Comparison of ENCODE assay signal across 8 cellular contexts in genomic region chr16:87316923-87317765, GRCh38. TPM values are rescaled to one million over a fixed set of nuclear protein-coding genes. Genes with fewer than 3 reads are reported as not detected.
A peak's percentile ranks its signal among the peaks of the same experiment; 100 is the strongest.
DNase-seq lines count a peak whose midpoint lies in the region; ATAC-seq and TF ChIP-seq lines count a peak whose summit lies in the region.

TSS of gene C16orf95 (minus strand) at chr16:87317392. CDS start at chr16:87317242, 150 bp downstream.

- H3K36me3 ChIP-seq in uterus = no peaks in the 10 kb centered on the region

- peaks cover 4% of the 10 kb centered on the region for H3K4me1 ChIP-seq in right cardiac atrium (ENCODE audit: control insufficient read depth, insufficient read depth, low read length)
- H3K4me1 ChIP-seq in uterus = peaks cover 0 to 7% of the 10 kb centered on the region in 2 donors

- H3K27ac ChIP-seq in right cardiac atrium (ENCODE audit: low read length) = peak within 1 kb of the TSS; percentile 96
- peak within 1 kb of the TSS; percentile 94 to 96 for H3K27ac ChIP-seq in uterus

- DNase-seq in NCI-H187 (lab: John Stamatoyannopoulos, UW) (peak; percentile 68 to 71), T-helper 2 cell (peak; percentile 90 to 96 (median 94)), anterior cingulate cortex (lab: John Stamatoyannopoulos, UW) (peak; percentile 82 to 98 (median 94)), right cardiac atrium (peak; percentile 95 to 98 (median 98)), pulmonary artery endothelial cell (ENCODE audit: low read depth, low spot score) (peak; percentile 72), uterus (peak; percentile 96 to 97)

- TF ChIP-seq CTCF in uterus (IDR thresholded peaks at IDR 0.05) = peak; percentile 54 to 69 (median 64)

- intact Hi-C loops in right cardiac atrium (cut with DNase I) = no loop called here
- intact Hi-C loops in uterus (cut with DNase I; ENCODE audit: low total_unique reads) = loop anchor here (10.0 kb wide), 1 partner anchor 48 kb away; no protein-coding TSS in a partner anchor

- no peaks in the 10 kb centered on the region for H3K27me3 ChIP-seq in right cardiac atrium (ENCODE audit: control insufficient read depth, insufficient read depth)
- H3K27me3 ChIP-seq in uterus = no peaks in the 10 kb centered on the region

- TF ChIP-seq POLR2A in GM18505 (IDR thresholded peaks at IDR 0.05; ENCODE audit: borderline replicate concordance, extremely low read depth, insufficient read depth, insufficient read length) = peak; percentile 86
- peak; percentile 88 to 94 for TF ChIP-seq POLR2A in uterus (IDR thresholded peaks at IDR 0.05)

- H3K4me3 ChIP-seq in right cardiac atrium (ENCODE audit: low read length) (peak within 1 kb of the TSS; percentile 89), uterus (peak within 1 kb of the TSS; percentile 97)

- ATAC-seq in GM18505 (IDR thresholded peaks at IDR 0.05; ENCODE audit: unreplicated experiment) = peak; percentile 89
- peak; percentile 91 for ATAC-seq in HG02970 (IDR thresholded peaks at IDR 0.05; ENCODE audit: low FRiP score, unreplicated experiment)
- peak; percentile 98 for ATAC-seq in right cardiac atrium

- H3K9me3 ChIP-seq in right cardiac atrium (ENCODE audit: control insufficient read depth, low read length) (no peaks in the 10 kb centered on the region), uterus (no peaks in the 10 kb centered on the region)

- under 1% methylated on average over 65 of the region's 65 CpGs for WGBS in right cardiac atrium

RNA-seq across cellular contexts. Expression of gene C16orf95, which starts in this region (rescaled TPM):
- total RNA-seq in right cardiac atrium (1 to 10 TPM; 3.4 to 5.4 (median 4.2) TPM), pulmonary artery endothelial cell (4.1 and 4.3 TPM in 2 replicates), uterus (1 to 10 TPM in 2 of 4 donors, not detected in 2; 3.2 to 4.2 TPM)
- 4.7 TPM for polyA plus RNA-seq in right cardiac atrium

Comparison
In these comparisons a context has a peak if more than half of its experiments do, and no peak if none do; other contexts are left out.
1. Peak in every context shown above with its lines: DNase-seq, ATAC-seq, H3K4me3 ChIP-seq and H3K27ac ChIP-seq.